8 cellular contexts compared by ENCODE assay signal in the genomic region with DNA sequence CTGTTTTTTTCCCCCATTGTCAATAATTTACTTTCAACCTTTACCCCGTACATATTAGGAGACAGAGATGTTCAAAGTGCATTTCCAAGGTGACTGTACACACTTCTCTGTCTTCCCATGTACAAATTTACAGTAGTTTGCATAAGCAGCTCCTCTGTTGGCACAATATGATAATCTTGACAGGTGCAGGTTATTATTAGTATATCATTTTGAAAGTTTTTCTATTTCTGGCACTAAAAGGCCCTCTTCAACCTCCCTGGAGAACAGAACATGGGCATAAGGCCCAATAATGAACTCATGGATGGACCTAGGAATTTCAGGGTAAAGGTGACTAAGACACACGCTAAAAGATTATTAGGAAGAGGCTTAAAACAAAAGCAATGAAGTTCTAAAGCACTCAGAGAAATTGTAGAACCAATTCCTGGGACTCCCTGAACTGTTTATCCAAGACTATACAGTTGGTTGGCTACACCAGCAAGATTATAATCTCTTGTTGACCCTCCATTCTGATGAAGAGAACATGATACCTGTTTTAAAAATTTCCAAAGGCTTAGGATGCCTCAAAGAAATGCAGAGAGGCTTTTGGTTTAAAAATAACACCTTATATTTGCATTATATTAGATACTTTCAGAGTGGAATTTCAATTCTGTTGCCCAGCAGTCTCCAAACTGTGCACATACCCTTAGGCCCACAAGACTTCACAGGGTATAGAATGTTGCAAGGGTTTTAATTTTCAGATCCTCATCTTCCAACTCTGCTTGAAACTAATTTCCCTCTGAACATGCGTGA. TPM values are rescaled to one million over a fixed set of nuclear protein-coding genes. Genes with fewer than 3 reads are reported as not detected.
DNase-seq lines count a peak whose midpoint lies in the region; ATAC-seq and TF ChIP-seq lines count a peak whose summit lies in the region.

No MANE protein-coding gene starts in this region.

- H3K9me3 Mint-ChIP-seq in CD4-positive, alpha-beta memory T cell = no peaks in the 10 kb centered on the region
- no peaks in the 10 kb centered on the region for H3K9me3 Mint-ChIP-seq in activated naive CD8-positive, alpha-beta T cell treated with anti-CD3 and anti-CD28 coated beads, Interleukin-2, amount 50 U/mL, for 24 hours

- H3K27me3 Mint-ChIP-seq in CD4-positive, alpha-beta memory T cell = peaks cover 0 to 2% of the 10 kb centered on the region in 2 donors
- no peaks in the 10 kb centered on the region for H3K27me3 Mint-ChIP-seq in activated naive CD8-positive, alpha-beta T cell treated with anti-CD3 and anti-CD28 coated beads, Interleukin-2, amount 50 U/mL, for 24 hours

- no peaks in the 10 kb centered on the region for H3K36me3 ChIP-seq in CD4-positive, alpha-beta memory T cell (ENCODE audit: insufficient read depth, low read length)
- H3K36me3 ChIP-seq in kidney epithelial cell (ENCODE audit: control insufficient read depth, insufficient read depth, low read length) = no peaks in the 10 kb centered on the region

- H3K27ac Mint-ChIP-seq in CD4-positive, alpha-beta memory T cell = peak overlapping the region; percentile 92 to 99 (median 97)
- H3K27ac Mint-ChIP-seq in activated naive CD8-positive, alpha-beta T cell treated with anti-CD3 and anti-CD28 coated beads, Interleukin-2, amount 50 U/mL, for 24 hours = peak overlapping the region; percentile 87

- intact Hi-C loops in CD4-positive, alpha-beta memory T cell (cut with micrococcal nuclease) = loop anchor here (2.0 to 10.0 kb wide), 2 partner anchors 113 to 363 kb away; no protein-coding TSS in a partner anchor

- no peaks in the 10 kb centered on the region for H3K9me3 ChIP-seq in CD4-positive, alpha-beta memory T cell (ENCODE audit: control insufficient read depth in 1 of 2, low read length in 2 of 2)

- DNase-seq in CD4-positive, alpha-beta memory T cell = no peak
- no peak for DNase-seq in activated naive CD8-positive, alpha-beta T cell treated with anti-CD3 and anti-CD28 coated beads, Interleukin-2, amount 50 U/mL, for 24 hours
- DNase-seq in kidney epithelial cell (ENCODE audit: low read depth) = no peak
- DNase-seq in stimulated activated CD4-positive, alpha-beta T cell treated with anti-CD3 and anti-CD28 coated beads, Interleukin-2, amount 100 ng/mL, for 48 hours = no peak
- DNase-seq in activated CD4-positive, alpha-beta T cell treated with anti-CD3 and anti-CD28 coated beads, Interleukin-2, amount 50 U/mL, for 4 hours = no peak

- H3K36me3 Mint-ChIP-seq in CD4-positive, alpha-beta memory T cell = peaks cover 0 to 13% of the 10 kb centered on the region in 2 donors
- H3K36me3 Mint-ChIP-seq in activated naive CD8-positive, alpha-beta T cell treated with anti-CD3 and anti-CD28 coated beads, Interleukin-2, amount 50 U/mL, for 24 hours (ENCODE audit: low read depth) = no peaks in the 10 kb centered on the region

- CTCF ChIA-PET in CD4-positive, alpha-beta memory T cell (lab: Charles Lee; ENCODE audit: partially characterized antibody) = no interaction called here

- TF ChIP-seq CTCF in kidney epithelial cell (IDR thresholded peaks at IDR 0.05; ENCODE audit: insufficient read depth, low read length, poor library complexity, severe bottlenecking) = no peak

- peaks cover 17% of the 10 kb centered on the region for H3K4me1 ChIP-seq in CD4-positive, alpha-beta memory T cell (ENCODE audit: insufficient read depth, low read length)

- no peaks in the 10 kb centered on the region for H3K27me3 ChIP-seq in CD4-positive, alpha-beta memory T cell (ENCODE audit: insufficient read depth, low read length)
- no peaks in the 10 kb centered on the region for H3K27me3 ChIP-seq in kidney epithelial cell (ENCODE audit: control insufficient read depth, insufficient read depth, low read length)

- peak overlapping the region; percentile 92 to 97 (median 94) for H3K4me3 Mint-ChIP-seq in CD4-positive, alpha-beta memory T cell
- peak overlapping the region; percentile 88 for H3K4me3 Mint-ChIP-seq in activated naive CD8-positive, alpha-beta T cell treated with anti-CD3 and anti-CD28 coated beads, Interleukin-2, amount 50 U/mL, for 24 hours

- H3K4me3 ChIP-seq in CD4-positive, alpha-beta memory T cell (ENCODE audit: low read length in 2 of 2) = no peak overlapping the region
- peak overlapping the region; percentile 92 for H3K4me3 ChIP-seq in kidney epithelial cell (ENCODE audit: low read depth, low read length)

- ATAC-seq in HG02798 (IDR thresholded peaks at IDR 0.05; ENCODE audit: poor library complexity, unreplicated experiment) (peak; percentile 8), HG03139 (IDR thresholded peaks at IDR 0.05; ENCODE audit: unreplicated experiment) (no peak)
- ATAC-seq in activated naive CD8-positive, alpha-beta T cell treated with anti-CD3 and anti-CD28 coated beads, Interleukin-2, amount 50 U/mL, for 24 hours = no peak

- peaks cover 18 to 28% (median 23%) of the 10 kb centered on the region in 4 donors for H3K4me1 Mint-ChIP-seq in CD4-positive, alpha-beta memory T cell
- peaks cover 27% of the 10 kb centered on the region for H3K4me1 Mint-ChIP-seq in activated naive CD8-positive, alpha-beta T cell treated with anti-CD3 and anti-CD28 coated beads, Interleukin-2, amount 50 U/mL, for 24 hours

- no peak overlapping the region for H3K27ac ChIP-seq in CD4-positive, alpha-beta memory T cell (ENCODE audit: low read depth, low read length)
- peak overlapping the region; percentile 94 for H3K27ac ChIP-seq in temporal lobe (ENCODE audit: low read depth, low read length)

- POLR2A ChIA-PET in CD4-positive, alpha-beta memory T cell (lab: Charles Lee; ENCODE audit: partially characterized antibody) = interaction anchor here (0.8 to 2.9 kb wide), 3 partner anchors 15 to 35 kb away, joined by 3 to 22 read pairs (median 3); no protein-coding TSS in a partner anchor

RNA-seq across cellular contexts. Expression of gene AIG1, which starts 1.1 kb away (rescaled TPM):
- 10 to 100 TPM in 1 of 2 experiments, 1 to 10 TPM in 1; 9.6 to 10.2 TPM for total RNA-seq in CD4-positive, alpha-beta memory T cell
- 10 to 100 TPM; 20.3 to 21.5 TPM for polyA plus RNA-seq in CD4-positive, alpha-beta memory T cell
- total RNA-seq in kidney epithelial cell (49.9 and 62.5 TPM in 2 replicates), temporal lobe (29.5 TPM)
